1 cellular context compared by ENCODE assay signal in the genomic region with DNA sequence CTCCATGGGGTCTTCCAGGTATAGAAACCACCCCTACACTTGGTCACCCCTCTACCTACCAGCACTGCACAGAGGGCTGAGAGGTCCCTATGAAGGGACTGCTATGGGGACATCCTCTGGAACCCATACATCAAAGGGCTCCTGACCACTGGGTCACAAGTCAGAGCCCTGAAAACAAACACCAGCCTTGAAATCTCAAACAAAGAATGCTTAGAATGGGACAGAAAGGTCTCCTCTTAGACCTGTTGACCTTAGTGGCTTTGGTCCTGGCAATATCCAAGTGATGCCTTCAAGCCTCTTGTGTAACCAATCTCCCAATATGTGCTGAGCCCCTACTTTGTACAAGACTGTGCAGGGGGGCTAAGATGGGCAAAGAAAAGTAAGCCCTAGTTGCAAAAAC.
TF ChIP-seq lines count a peak whose summit lies in the region.

No MANE protein-coding gene starts in this region.

TF ChIP-seq in HepG2, 621 proteins besides CTCF, POLR2A, EP300 and RAD21 (continued from another document and continues in another):
- TF ChIP-seq SOX5 (CRISPR knock-in tag; IDR thresholded peaks at IDR 0.05; ENCODE audit: borderline replicate concordance) (peak; percentile 95), ATM (IDR thresholded peaks at IDR 0.05; ENCODE audit: borderline replicate concordance) (peak; percentile 57; the same call in 1 of the 2 replicates), TRIM24 (CRISPR knock-in tag; IDR thresholded peaks at IDR 0.05) (no peak), CBX2 (IDR thresholded peaks at IDR 0.05; ENCODE audit: low read depth, low read length) (no peak), CBX2 (CRISPR knock-in tag; IDR thresholded peaks at IDR 0.05; ENCODE audit: low read depth) (no peak), ARNT2 (CRISPR knock-in tag; IDR thresholded peaks at IDR 0.05; ENCODE audit: low read depth) (no peak), RBM39 (IDR thresholded peaks at IDR 0.05; ENCODE audit: low read depth, low read length, poor library complexity, severe bottlenecking) (no peak), RCOR2 (CRISPR knock-in tag; IDR thresholded peaks at IDR 0.05) (peak; percentile 92), HHEX (CRISPR knock-in tag; IDR thresholded peaks at IDR 0.05) (peak; percentile 46; the same call in 1 of the 2 replicates), SIX4 (CRISPR knock-in tag; IDR thresholded peaks at IDR 0.05) (peak; percentile 10; the same call in 1 of the 2 replicates), AGO2 (optimal IDR thresholded peaks at IDR 0.05; ENCODE audit: low read depth, low read length) (no peak), ZNF678 (CRISPR knock-in tag; IDR thresholded peaks at IDR 0.05) (no peak), ZNF20 (CRISPR knock-in tag; IDR thresholded peaks at IDR 0.05) (no peak), ZNF746 (CRISPR knock-in tag; IDR thresholded peaks at IDR 0.05) (no peak), ZFYVE20 (CRISPR knock-in tag; IDR thresholded peaks at IDR 0.05; ENCODE audit: borderline replicate concordance, low read depth) (no peak), ZSCAN22 (CRISPR knock-in tag; IDR thresholded peaks at IDR 0.05) (no peak), ZNF546 (CRISPR knock-in tag; conservative IDR thresholded peaks at IDR 0.05) (no peak), ZNF644 (CRISPR knock-in tag; IDR thresholded peaks at IDR 0.05; ENCODE audit: low read depth) (peak; percentile 94), ZNF557 (CRISPR knock-in tag; IDR thresholded peaks at IDR 0.05) (no peak), ZNF607 (CRISPR knock-in tag; IDR thresholded peaks at IDR 0.05; ENCODE audit: borderline replicate concordance) (no peak; the same call in 1 of the 2 replicates)
- TF ChIP-seq, protein P1, sequence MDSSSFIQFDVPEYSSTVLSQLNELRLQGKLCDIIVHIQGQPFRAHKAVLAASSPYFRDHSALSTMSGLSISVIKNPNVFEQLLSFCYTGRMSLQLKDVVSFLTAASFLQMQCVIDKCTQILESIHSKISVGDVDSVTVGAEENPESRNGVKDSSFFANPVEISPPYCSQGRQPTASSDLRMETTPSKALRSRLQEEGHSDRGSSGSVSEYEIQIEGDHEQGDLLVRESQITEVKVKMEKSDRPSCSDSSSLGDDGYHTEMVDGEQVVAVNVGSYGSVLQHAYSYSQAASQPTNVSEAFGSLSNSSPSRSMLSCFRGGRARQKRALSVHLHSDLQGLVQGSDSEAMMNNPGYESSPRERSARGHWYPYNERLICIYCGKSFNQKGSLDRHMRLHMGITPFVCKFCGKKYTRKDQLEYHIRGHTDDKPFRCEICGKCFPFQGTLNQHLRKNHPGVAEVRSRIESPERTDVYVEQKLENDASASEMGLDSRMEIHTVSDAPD (CRISPR knock-in tag; IDR thresholded peaks at IDR 0.05), result peak; percentile 78; the same call in 1 of the 2 replicates
- TF ChIP-seq, protein P2, sequence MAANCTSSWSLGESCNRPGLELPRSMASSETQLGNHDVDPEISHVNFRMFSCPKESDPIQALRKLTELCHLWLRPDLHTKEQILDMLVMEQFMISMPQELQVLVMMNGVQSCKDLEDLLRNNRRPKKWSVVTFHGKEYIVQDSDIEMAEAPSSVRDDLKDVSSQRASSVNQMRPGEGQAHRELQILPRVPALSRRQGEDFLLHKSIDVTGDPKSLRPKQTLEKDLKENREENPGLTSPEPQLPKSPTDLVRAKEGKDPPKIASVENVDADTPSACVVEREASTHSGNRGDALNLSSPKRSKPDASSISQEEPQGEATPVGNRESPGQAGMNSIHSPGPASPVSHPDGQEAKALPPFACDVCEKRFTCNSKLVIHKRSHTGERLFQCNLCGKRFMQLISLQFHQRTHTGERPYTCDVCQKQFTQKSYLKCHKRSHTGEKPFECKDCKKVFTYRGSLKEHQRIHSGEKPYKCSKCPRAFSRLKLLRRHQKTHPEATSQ (CRISPR knock-in tag; IDR thresholded peaks at IDR 0.05; ENCODE audit: borderline replicate concordance), result no peak; the same call in 1 of the 2 replicates
- TF ChIP-seq, protein P3, sequence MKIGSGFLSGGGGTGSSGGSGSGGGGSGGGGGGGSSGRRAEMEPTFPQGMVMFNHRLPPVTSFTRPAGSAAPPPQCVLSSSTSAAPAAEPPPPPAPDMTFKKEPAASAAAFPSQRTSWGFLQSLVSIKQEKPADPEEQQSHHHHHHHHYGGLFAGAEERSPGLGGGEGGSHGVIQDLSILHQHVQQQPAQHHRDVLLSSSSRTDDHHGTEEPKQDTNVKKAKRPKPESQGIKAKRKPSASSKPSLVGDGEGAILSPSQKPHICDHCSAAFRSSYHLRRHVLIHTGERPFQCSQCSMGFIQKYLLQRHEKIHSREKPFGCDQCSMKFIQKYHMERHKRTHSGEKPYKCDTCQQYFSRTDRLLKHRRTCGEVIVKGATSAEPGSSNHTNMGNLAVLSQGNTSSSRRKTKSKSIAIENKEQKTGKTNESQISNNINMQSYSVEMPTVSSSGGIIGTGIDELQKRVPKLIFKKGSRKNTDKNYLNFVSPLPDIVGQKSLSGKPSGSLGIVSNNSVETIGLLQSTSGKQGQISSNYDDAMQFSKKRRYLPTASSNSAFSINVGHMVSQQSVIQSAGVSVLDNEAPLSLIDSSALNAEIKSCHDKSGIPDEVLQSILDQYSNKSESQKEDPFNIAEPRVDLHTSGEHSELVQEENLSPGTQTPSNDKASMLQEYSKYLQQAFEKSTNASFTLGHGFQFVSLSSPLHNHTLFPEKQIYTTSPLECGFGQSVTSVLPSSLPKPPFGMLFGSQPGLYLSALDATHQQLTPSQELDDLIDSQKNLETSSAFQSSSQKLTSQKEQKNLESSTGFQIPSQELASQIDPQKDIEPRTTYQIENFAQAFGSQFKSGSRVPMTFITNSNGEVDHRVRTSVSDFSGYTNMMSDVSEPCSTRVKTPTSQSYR (CRISPR knock-in tag; IDR thresholded peaks at IDR 0.05; ENCODE audit: borderline replicate concordance), result peak; percentile 37; the same call in 1 of the 2 replicates
- TF ChIP-seq, protein P4, sequence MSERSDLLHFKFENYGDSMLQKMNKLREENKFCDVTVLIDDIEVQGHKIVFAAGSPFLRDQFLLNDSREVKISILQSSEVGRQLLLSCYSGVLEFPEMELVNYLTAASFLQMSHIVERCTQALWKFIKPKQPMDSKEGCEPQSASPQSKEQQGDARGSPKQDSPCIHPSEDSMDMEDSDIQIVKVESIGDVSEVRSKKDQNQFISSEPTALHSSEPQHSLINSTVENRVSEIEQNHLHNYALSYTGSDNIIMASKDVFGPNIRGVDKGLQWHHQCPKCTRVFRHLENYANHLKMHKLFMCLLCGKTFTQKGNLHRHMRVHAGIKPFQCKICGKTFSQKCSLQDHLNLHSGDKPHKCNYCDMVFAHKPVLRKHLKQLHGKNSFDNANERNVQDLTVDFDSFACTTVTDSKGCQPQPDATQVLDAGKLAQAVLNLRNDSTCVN (CRISPR knock-in tag; IDR thresholded peaks at IDR 0.05; ENCODE audit: borderline replicate concordance), result 0 out of 2 replicates have a peak, but pooled peaks have one; percentile 30
- TF ChIP-seq, protein P5, sequence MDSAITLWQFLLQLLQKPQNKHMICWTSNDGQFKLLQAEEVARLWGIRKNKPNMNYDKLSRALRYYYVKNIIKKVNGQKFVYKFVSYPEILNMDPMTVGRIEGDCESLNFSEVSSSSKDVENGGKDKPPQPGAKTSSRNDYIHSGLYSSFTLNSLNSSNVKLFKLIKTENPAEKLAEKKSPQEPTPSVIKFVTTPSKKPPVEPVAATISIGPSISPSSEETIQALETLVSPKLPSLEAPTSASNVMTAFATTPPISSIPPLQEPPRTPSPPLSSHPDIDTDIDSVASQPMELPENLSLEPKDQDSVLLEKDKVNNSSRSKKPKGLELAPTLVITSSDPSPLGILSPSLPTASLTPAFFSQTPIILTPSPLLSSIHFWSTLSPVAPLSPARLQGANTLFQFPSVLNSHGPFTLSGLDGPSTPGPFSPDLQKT (CRISPR knock-in tag; IDR thresholded peaks at IDR 0.05; ENCODE audit: borderline replicate concordance), result no peak
- TF ChIP-seq, protein P6, sequence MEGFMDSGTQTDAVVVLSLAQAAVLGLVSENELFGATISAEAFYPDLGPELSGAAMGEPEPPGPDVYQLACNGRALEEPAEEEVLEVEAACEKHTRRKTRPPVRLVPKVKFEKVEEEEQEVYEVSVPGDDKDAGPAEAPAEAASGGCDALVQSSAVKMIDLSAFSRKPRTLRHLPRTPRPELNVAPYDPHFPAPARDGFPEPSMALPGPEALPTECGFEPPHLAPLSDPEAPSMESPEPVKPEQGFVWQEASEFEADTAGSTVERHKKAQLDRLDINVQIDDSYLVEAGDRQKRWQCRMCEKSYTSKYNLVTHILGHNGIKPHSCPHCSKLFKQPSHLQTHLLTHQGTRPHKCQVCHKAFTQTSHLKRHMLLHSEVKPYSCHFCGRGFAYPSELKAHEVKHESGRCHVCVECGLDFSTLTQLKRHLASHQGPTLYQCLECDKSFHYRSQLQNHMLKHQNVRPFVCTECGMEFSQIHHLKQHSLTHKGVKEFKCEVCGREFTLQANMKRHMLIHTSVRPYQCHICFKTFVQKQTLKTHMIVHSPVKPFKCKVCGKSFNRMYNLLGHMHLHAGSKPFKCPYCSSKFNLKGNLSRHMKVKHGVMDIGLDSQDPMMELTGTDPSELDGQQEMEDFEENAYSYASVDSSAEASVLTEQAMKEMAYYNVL (CRISPR knock-in tag; IDR thresholded peaks at IDR 0.05; ENCODE audit: borderline replicate concordance), result no peak; the same call in 1 of the 2 replicates
- TF ChIP-seq, protein P7, sequence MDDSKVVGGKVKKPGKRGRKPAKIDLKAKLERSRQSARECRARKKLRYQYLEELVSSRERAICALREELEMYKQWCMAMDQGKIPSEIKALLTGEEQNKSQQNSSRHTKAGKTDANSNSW (CRISPR knock-in tag; IDR thresholded peaks at IDR 0.05; ENCODE audit: borderline replicate concordance), result no peak
- TF ChIP-seq, protein P8, sequence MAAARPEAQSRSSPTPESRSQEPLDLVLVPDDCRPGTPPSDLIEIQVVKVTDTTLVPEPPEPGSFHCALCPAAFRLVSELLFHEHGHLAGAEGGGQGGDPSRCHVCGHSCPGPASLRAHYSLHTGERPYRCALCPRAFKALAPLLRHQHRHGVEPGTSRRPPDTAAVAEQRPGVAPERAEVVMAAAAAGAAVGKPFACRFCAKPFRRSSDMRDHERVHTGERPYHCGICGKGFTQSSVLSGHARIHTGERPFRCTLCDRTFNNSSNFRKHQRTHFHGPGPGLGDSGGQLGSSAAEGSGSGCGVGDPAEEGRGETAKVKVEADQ (CRISPR knock-in tag; IDR thresholded peaks at IDR 0.05; ENCODE audit: borderline replicate concordance), result no peak
- TF ChIP-seq, protein P9, sequence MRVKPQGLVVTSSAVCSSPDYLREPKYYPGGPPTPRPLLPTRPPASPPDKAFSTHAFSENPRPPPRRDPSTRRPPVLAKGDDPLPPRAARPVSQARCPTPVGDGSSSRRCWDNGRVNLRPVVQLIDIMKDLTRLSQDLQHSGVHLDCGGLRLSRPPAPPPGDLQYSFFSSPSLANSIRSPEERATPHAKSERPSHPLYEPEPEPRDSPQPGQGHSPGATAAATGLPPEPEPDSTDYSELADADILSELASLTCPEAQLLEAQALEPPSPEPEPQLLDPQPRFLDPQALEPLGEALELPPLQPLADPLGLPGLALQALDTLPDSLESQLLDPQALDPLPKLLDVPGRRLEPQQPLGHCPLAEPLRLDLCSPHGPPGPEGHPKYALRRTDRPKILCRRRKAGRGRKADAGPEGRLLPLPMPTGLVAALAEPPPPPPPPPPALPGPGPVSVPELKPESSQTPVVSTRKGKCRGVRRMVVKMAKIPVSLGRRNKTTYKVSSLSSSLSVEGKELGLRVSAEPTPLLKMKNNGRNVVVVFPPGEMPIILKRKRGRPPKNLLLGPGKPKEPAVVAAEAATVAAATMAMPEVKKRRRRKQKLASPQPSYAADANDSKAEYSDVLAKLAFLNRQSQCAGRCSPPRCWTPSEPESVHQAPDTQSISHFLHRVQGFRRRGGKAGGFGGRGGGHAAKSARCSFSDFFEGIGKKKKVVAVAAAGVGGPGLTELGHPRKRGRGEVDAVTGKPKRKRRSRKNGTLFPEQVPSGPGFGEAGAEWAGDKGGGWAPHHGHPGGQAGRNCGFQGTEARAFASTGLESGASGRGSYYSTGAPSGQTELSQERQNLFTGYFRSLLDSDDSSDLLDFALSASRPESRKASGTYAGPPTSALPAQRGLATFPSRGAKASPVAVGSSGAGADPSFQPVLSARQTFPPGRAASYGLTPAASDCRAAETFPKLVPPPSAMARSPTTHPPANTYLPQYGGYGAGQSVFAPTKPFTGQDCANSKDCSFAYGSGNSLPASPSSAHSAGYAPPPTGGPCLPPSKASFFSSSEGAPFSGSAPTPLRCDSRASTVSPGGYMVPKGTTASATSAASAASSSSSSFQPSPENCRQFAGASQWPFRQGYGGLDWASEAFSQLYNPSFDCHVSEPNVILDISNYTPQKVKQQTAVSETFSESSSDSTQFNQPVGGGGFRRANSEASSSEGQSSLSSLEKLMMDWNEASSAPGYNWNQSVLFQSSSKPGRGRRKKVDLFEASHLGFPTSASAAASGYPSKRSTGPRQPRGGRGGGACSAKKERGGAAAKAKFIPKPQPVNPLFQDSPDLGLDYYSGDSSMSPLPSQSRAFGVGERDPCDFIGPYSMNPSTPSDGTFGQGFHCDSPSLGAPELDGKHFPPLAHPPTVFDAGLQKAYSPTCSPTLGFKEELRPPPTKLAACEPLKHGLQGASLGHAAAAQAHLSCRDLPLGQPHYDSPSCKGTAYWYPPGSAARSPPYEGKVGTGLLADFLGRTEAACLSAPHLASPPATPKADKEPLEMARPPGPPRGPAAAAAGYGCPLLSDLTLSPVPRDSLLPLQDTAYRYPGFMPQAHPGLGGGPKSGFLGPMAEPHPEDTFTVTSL (CRISPR knock-in tag; IDR thresholded peaks at IDR 0.05; ENCODE audit: borderline replicate concordance), result peak; percentile 94
- TF ChIP-seq, protein P10, sequence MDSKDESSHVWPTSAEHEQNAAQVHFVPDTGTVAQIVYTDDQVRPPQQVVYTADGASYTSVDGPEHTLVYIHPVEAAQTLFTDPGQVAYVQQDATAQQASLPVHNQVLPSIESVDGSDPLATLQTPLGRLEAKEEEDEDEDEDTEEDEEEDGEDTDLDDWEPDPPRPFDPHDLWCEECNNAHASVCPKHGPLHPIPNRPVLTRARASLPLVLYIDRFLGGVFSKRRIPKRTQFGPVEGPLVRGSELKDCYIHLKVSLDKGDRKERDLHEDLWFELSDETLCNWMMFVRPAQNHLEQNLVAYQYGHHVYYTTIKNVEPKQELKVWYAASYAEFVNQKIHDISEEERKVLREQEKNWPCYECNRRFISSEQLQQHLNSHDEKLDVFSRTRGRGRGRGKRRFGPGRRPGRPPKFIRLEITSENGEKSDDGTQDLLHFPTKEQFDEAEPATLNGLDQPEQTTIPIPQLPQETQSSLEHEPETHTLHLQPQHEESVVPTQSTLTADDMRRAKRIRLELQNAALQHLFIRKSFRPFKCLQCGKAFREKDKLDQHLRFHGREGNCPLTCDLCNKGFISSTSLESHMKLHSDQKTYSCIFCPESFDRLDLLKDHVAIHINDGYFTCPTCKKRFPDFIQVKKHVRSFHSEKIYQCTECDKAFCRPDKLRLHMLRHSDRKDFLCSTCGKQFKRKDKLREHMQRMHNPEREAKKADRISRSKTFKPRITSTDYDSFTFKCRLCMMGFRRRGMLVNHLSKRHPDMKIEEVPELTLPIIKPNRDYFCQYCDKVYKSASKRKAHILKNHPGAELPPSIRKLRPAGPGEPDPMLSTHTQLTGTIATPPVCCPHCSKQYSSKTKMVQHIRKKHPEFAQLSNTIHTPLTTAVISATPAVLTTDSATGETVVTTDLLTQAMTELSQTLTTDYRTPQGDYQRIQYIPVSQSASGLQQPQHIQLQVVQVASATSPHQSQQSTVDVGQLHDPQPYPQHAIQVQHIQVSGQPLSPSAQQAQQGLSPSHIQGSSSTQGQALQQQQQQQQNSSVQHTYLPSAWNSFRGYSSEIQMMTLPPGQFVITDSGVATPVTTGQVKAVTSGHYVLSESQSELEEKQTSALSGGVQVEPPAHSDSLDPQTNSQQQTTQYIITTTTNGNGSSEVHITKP (CRISPR knock-in tag; IDR thresholded peaks at IDR 0.05; ENCODE audit: low read depth), result peak; percentile 55; the same call in 1 of the 2 replicates
- TF ChIP-seq, protein P11, sequence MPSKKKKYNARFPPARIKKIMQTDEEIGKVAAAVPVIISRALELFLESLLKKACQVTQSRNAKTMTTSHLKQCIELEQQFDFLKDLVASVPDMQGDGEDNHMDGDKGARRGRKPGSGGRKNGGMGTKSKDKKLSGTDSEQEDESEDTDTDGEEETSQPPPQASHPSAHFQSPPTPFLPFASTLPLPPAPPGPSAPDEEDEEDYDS (CRISPR knock-in tag; IDR thresholded peaks at IDR 0.05), result no peak
